4 cellular contexts compared by ENCODE assay signal in genomic region chr2:233019610-233020009, GRCh38. TPM values are rescaled to one million over a fixed set of nuclear protein-coding genes. Genes with fewer than 3 reads are reported as not detected.
"Had no signal": no experiment of that assay in that cellular context is flagged by ENCODE, and none has a peak within 500 bp of the region (broad histone marks: within the 10 kb centered on the region; RNA-seq: fewer than 3 reads in every experiment).

No MANE protein-coding gene starts in this region.

RNA-seq across cellular contexts. Expression of gene NGEF, which starts 6.6 kb away (rescaled TPM):
- polyA plus RNA-seq: IgD-negative memory B cell had no signal

RNA-seq across cellular contexts. Expression of gene NEU2, which starts 12.9 kb away (rescaled TPM):
- total RNA-seq: HepG2, HT-29, IMR-90 had no signal
- polyA plus RNA-seq: HepG2, IgD-negative memory B cell, IMR-90 had no signal
